In genomic region chr7:101164071-101164840, GRCh38 we compare ENCODE assay signal across 7 cellular contexts. TPM values are rescaled to one million over a fixed set of nuclear protein-coding genes. Genes with fewer than 3 reads are reported as not detected.
DNase-seq lines count a peak whose midpoint lies in the region; ATAC-seq lines count a peak whose summit lies in the region.

No MANE protein-coding gene starts in this region.

- DNase-seq in NCI-H69 (lab: John Stamatoyannopoulos, UW) (peak; percentile 81), NCI-H1694 (lab: John Stamatoyannopoulos, UW) (no peak)
- no peak for DNase-seq in effector memory CD4-positive, alpha-beta T cell
- peak in 1 of 9 donors; percentile 25 for DNase-seq in naive thymus-derived CD4-positive, alpha-beta T cell
- no peak for DNase-seq in activated CD8-positive, alpha-beta memory T cell treated with anti-CD3 and anti-CD28 coated beads, Interleukin-2, amount 50 U/mL, for 48 hours

- H3K27ac ChIP-seq in effector memory CD4-positive, alpha-beta T cell (ENCODE audit: insufficient read depth, low read length, poor library complexity, severe bottlenecking) = no peak overlapping the region
- no peak overlapping the region for H3K27ac ChIP-seq in naive thymus-derived CD4-positive, alpha-beta T cell (ENCODE audit: low read depth, low read length)

- intact Hi-C loops in naive thymus-derived CD4-positive, alpha-beta T cell (cut with micrococcal nuclease) = no loop called here

- ATAC-seq in naive thymus-derived CD4-positive, alpha-beta T cell = no peak
- ATAC-seq in GM18498 (IDR thresholded peaks at IDR 0.05; ENCODE audit: unreplicated experiment) = no peak

- H3K4me1 Mint-ChIP-seq in naive thymus-derived CD4-positive, alpha-beta T cell = peaks cover 29 to 46% (median 36%) of the 10 kb centered on the region in 7 donors

- no peaks in the 10 kb centered on the region for H3K36me3 ChIP-seq in ES-I3 (ENCODE audit: insufficient read depth, low read length)
- H3K36me3 ChIP-seq in effector memory CD4-positive, alpha-beta T cell (ENCODE audit: control insufficient read depth, insufficient read depth, low read length) = peaks cover 2% of the 10 kb centered on the region
- H3K36me3 ChIP-seq in naive thymus-derived CD4-positive, alpha-beta T cell (ENCODE audit: control insufficient read depth in 2 of 3, insufficient read depth in 3 of 3, low read length in 3 of 3) = peaks cover 0 to 7% (median 0%) of the 10 kb centered on the region in 3 experiments

- peaks cover 71% of the 10 kb centered on the region for H3K27me3 ChIP-seq in effector memory CD4-positive, alpha-beta T cell (replicated peaks; ENCODE audit: control insufficient read depth, insufficient read depth, low read length, poor library complexity, severe bottlenecking)
- peaks cover 19 to 41% of the 10 kb centered on the region in 2 donors for H3K27me3 ChIP-seq in naive thymus-derived CD4-positive, alpha-beta T cell (ENCODE audit: control insufficient read depth in 2 of 2, insufficient read depth in 2 of 2, low read length in 2 of 2)

- H3K4me3 ChIP-seq in effector memory CD4-positive, alpha-beta T cell (ENCODE audit: insufficient read depth, low read depth, low read length, poor library complexity, severe bottlenecking) = peak overlapping the region; percentile 48
- no peak overlapping the region for H3K4me3 ChIP-seq in naive thymus-derived CD4-positive, alpha-beta T cell (ENCODE audit: low read length)

- peaks cover 45 to 60% (median 53%) of the 10 kb centered on the region in 5 donors for H3K27me3 Mint-ChIP-seq in naive thymus-derived CD4-positive, alpha-beta T cell

- H3K4me3 Mint-ChIP-seq in naive thymus-derived CD4-positive, alpha-beta T cell = peak overlapping the region; percentile 35 to 80 (median 70)

- peaks cover 31% of the 10 kb centered on the region for H3K4me1 ChIP-seq in ES-I3 (ENCODE audit: insufficient read depth, low read length)
- H3K4me1 ChIP-seq in effector memory CD4-positive, alpha-beta T cell (ENCODE audit: control insufficient read depth, insufficient read depth, low read length, poor library complexity, severe bottlenecking) = peaks cover 39% of the 10 kb centered on the region
- H3K4me1 ChIP-seq in naive thymus-derived CD4-positive, alpha-beta T cell (ENCODE audit: control insufficient read depth in 2 of 2, insufficient read depth in 2 of 2, low read length in 2 of 2) = peaks cover 23 to 29% of the 10 kb centered on the region in 2 donors

- H3K27ac Mint-ChIP-seq in naive thymus-derived CD4-positive, alpha-beta T cell = peak overlapping the region in 3 of 9 donors; percentile 53 to 82 (median 73)

- POLR2A ChIA-PET in naive thymus-derived CD4-positive, alpha-beta T cell (lab: Charles Lee) = interaction anchor here (2.1 kb wide), 1 partner anchor 53 kb away, joined by 6 read pairs; the partner anchor contains the start of genes PLOD3 and ZNHIT1

- CTCF ChIA-PET in naive thymus-derived CD4-positive, alpha-beta T cell (lab: Charles Lee) = no interaction called here

- H3K9ac ChIP-seq in ES-I3 (ENCODE audit: low read depth, low read length) = peak overlapping the region; percentile 80

- peaks cover 0 to 9% (median 0%) of the 10 kb centered on the region in 11 donors for H3K9me3 Mint-ChIP-seq in naive thymus-derived CD4-positive, alpha-beta T cell

- H3K36me3 Mint-ChIP-seq in naive thymus-derived CD4-positive, alpha-beta T cell = peaks cover 0 to 22% (median 8%) of the 10 kb centered on the region in 5 donors

- no peaks in the 10 kb centered on the region for H3K9me3 ChIP-seq in ES-I3 (ENCODE audit: control insufficient read depth, insufficient read depth, low read length)
- no peaks in the 10 kb centered on the region for H3K9me3 ChIP-seq in effector memory CD4-positive, alpha-beta T cell (ENCODE audit: control insufficient read depth, low read length)
- H3K9me3 ChIP-seq in naive thymus-derived CD4-positive, alpha-beta T cell (ENCODE audit: control insufficient read depth in 2 of 3, low read length in 3 of 3) = no peaks in the 10 kb centered on the region

RNA-seq across cellular contexts. Expression of gene VGF, which starts 1.1 kb away (rescaled TPM):
- under 1 TPM in 1 of 5 experiments, not detected in 4; 0.19 TPM for total RNA-seq in naive thymus-derived CD4-positive, alpha-beta T cell
- polyA plus RNA-seq in naive thymus-derived CD4-positive, alpha-beta T cell = not detected

RNA-seq across cellular contexts. Expression of gene AP1S1, which starts 10.0 kb away (rescaled TPM):
- total RNA-seq in naive thymus-derived CD4-positive, alpha-beta T cell = 10 to 100 TPM in 1 of 5 experiments, 1 to 10 TPM in 4; 6.2 to 39.4 (median 8.3) TPM
- polyA plus RNA-seq in naive thymus-derived CD4-positive, alpha-beta T cell = 1 to 10 TPM; 3.3 to 6.9 TPM

RNA-seq across cellular contexts. Expression of gene NAT16, which starts 15.8 kb away (rescaled TPM):
- total RNA-seq in naive thymus-derived CD4-positive, alpha-beta T cell = not detected
- not detected for polyA plus RNA-seq in naive thymus-derived CD4-positive, alpha-beta T cell

RNA-seq across cellular contexts. Expression of gene MOGAT3, which starts 36.6 kb away (rescaled TPM):
- not detected for total RNA-seq in naive thymus-derived CD4-positive, alpha-beta T cell
- polyA plus RNA-seq in naive thymus-derived CD4-positive, alpha-beta T cell = not detected

RNA-seq across cellular contexts. Expression of gene SERPINE1, which starts 37.4 kb away (rescaled TPM):
- total RNA-seq in naive thymus-derived CD4-positive, alpha-beta T cell = under 1 TPM in 3 of 5 experiments, not detected in 2; 0.08 to 0.56 (median 0.36) TPM
- not detected for polyA plus RNA-seq in naive thymus-derived CD4-positive, alpha-beta T cell
